ENCODE assay signal across 9 cellular contexts in genomic region chr17:45440161-45440859, GRCh38. TPM values are rescaled to one million over a fixed set of nuclear protein-coding genes. Genes with fewer than 3 reads are reported as not detected.
A peak's percentile ranks its signal among the peaks of the same experiment; 100 is the strongest.
DNase-seq lines count a peak whose midpoint lies in the region; ATAC-seq and TF ChIP-seq lines count a peak whose summit lies in the region.
"Had no signal": no experiment of that assay in that cellular context is flagged by ENCODE, and none has a peak within 500 bp of the region (broad histone marks: within the 10 kb centered on the region; RNA-seq: fewer than 3 reads in every experiment).

No MANE protein-coding gene starts in this region.

- WGBS in body of pancreas, 2 donors: 40 to 56% methylated on average over 10 of the region's 10 CpGs

- no peaks in the 10 kb centered on the region for H3K9me3 ChIP-seq in body of pancreas
- H3K9me3 ChIP-seq: neutrophil had no signal

- peaks cover 0 to 7% of the 10 kb centered on the region in 2 donors for H3K36me3 ChIP-seq in body of pancreas (replicated peaks in 1 of 2; ENCODE audit: insufficient read depth in 1 of 2, low read depth in 2 of 2)

- peak overlapping the region; percentile 43 for H3K4me3 Mint-ChIP-seq in nephron progenitor cell

- H3K9me3 Mint-ChIP-seq in nephron progenitor cell: no peaks in the 10 kb centered on the region

- no peaks in the 10 kb centered on the region for H3K27me3 ChIP-seq in body of pancreas
- H3K27me3 ChIP-seq: neutrophil had no signal

- TF ChIP-seq CTCF in GM13977 (IDR thresholded peaks at IDR 0.05; ENCODE audit: extremely low read depth, insufficient read depth, missing control alignments) (no peak), body of pancreas (IDR thresholded peaks at IDR 0.05) (no peak), nephron progenitor cell (IDR thresholded peaks at IDR 0.05) (no peak)

- peaks cover 8% of the 10 kb centered on the region for H3K4me1 ChIP-seq in body of pancreas

- peaks cover 58% of the 10 kb centered on the region for H3K4me1 Mint-ChIP-seq in nephron progenitor cell

- peak overlapping the region in 1 of 4 donors; percentile 5 for H3K27ac ChIP-seq in body of pancreas
- H3K27ac ChIP-seq: neutrophil had no signal

- in situ Hi-C loops in GM13977 (cut with MboI; ENCODE audit: low pct_unique_long_range_greater_than_20kb, low sequenced_read_pairs, unreplicated experiment): no loop called here

- peak; percentile 15 for ATAC-seq in body of pancreas
- no peak for ATAC-seq in HG03045 (IDR thresholded peaks at IDR 0.05; ENCODE audit: unreplicated experiment)
- no peak for ATAC-seq in HG03571 (IDR thresholded peaks at IDR 0.05; ENCODE audit: unreplicated experiment)

- peak overlapping the region; percentile 18 for H3K27ac Mint-ChIP-seq in nephron progenitor cell

- peaks cover 9% of the 10 kb centered on the region for H3K27me3 Mint-ChIP-seq in nephron progenitor cell (ENCODE audit: low read depth, poor library complexity)

- TF ChIP-seq POLR2A in body of pancreas (IDR thresholded peaks at IDR 0.05): no peak

- intact Hi-C loops in body of pancreas (cut with DNase I): no loop called here

- H3K4me3 ChIP-seq in body of pancreas: no peak overlapping the region

- DNase-seq in GM13977 (ENCODE audit: low spot score) (peak; percentile 26), NCI-H146 (lab: John Stamatoyannopoulos, UW) (peak; percentile 39), body of pancreas (peak in 1 of 4 donors; percentile 32), nephron progenitor cell (no peak), UCSD-AML1 (lab: John Stamatoyannopoulos, UW; ENCODE audit: unreplicated experiment) (no peak), occipital lobe (lab: John Stamatoyannopoulos, UW) (no peak)

- peaks cover 4% of the 10 kb centered on the region for H3K36me3 Mint-ChIP-seq in nephron progenitor cell (ENCODE audit: low read depth)

RNA-seq across cellular contexts. Expression of gene ARHGAP27, which starts 7.6 kb away (rescaled TPM):
- 10 to 100 TPM; 12.7 to 35.3 TPM for total RNA-seq in body of pancreas
- 2.0 TPM for total RNA-seq in occipital lobe

RNA-seq across cellular contexts. Expression of gene PLEKHM1, which starts 50.2 kb away (rescaled TPM):
- total RNA-seq in body of pancreas (10 to 100 TPM; 20.8 to 35.3 TPM), occipital lobe (18.7 TPM)

Comparison
In these comparisons a context has a peak if more than half of its experiments do, and no peak if none do; other contexts are left out.
1. DNase-seq: peak in GM13977 (single experiment) and NCI-H146 (single experiment); none in nephron progenitor cell (single experiment), UCSD-AML1 (single experiment) and occipital lobe (single experiment).